ENCODE assay signal across 19 cellular contexts in genomic region chr4:34108456-34108855, GRCh38.
A peak's percentile ranks its signal among the peaks of the same experiment; 100 is the strongest.
DNase-seq lines count a peak whose midpoint lies in the region; ATAC-seq and TF ChIP-seq lines count a peak whose summit lies in the region.
"Had no signal": no experiment of that assay in that cellular context is flagged by ENCODE, and none has a peak within 500 bp of the region (broad histone marks: within the 10 kb centered on the region; RNA-seq: fewer than 3 reads in every experiment).

No MANE protein-coding gene starts in this region.

- H3K4me2 ChIP-seq in GM23338: no peak overlapping the region
- H3K4me2 ChIP-seq: A549, PC-9, SK-N-SH had no signal

- in situ Hi-C loops in astrocyte of the cerebellum (cut with HindIII; ENCODE audit: low sequenced_read_pairs): no loop called here

- H3K4me3 ChIP-seq in AG04449 (ENCODE audit: low read depth, low read length): no peak overlapping the region
- H3K4me3 ChIP-seq in GM23338: no peak overlapping the region
- no peak overlapping the region for H3K4me3 ChIP-seq in astrocyte of the cerebellum (ENCODE audit: low read depth, low read length)
- no peak overlapping the region for H3K4me3 ChIP-seq in foreskin fibroblast (ENCODE audit: low read depth in 1 of 2, low read length in 2 of 2)
- H3K4me3 ChIP-seq: A549, PC-9, thyroid gland had no signal

- DNase-seq in AG04449 (ENCODE audit: low read depth, low spot score) (peak; percentile 23), GM23338 (ENCODE audit: low spot score) (no peak), astrocyte of the cerebellum (ENCODE audit: low read depth) (peak; percentile 60), foreskin fibroblast (peak; percentile 87 to 93), NCI-H187 treated with DMSO at 0.1 percent for 48 hours (lab: John Stamatoyannopoulos, UW) (no peak), GF-D8 (lab: John Stamatoyannopoulos, UW) (no peak)
- DNase-seq in stimulated activated CD4-positive, alpha-beta T cell treated with anti-CD3 and anti-CD28 coated beads, Interleukin-4, amount 100 ng/mL, for 1 hour: no peak
- DNase-seq: amniotic stem cell; CD4-positive, alpha-beta T cell; KBM-7; left ventricle myocardium superior; NCI-H1105; PC-9; SK-N-SH; thyroid gland had no signal

- H4K20me1 ChIP-seq in GM23338 (replicated peaks; ENCODE audit: insufficient read depth): no peaks in the 10 kb centered on the region

- no peaks in the 10 kb centered on the region for H3K27me3 Mint-ChIP-seq in GM23338 (ENCODE audit: insufficient read depth, low read depth, poor library complexity)
- H3K27me3 Mint-ChIP-seq: CD4-positive, alpha-beta T cell had no signal

- POLR2A ChIA-PET in AG04449 (lab: Yijun Ruan, JAX): no interaction called here

- TF ChIP-seq CTCF in AG04449 (IDR thresholded peaks at IDR 0.05; ENCODE audit: insufficient read depth, low read length, missing control alignments): no peak
- TF ChIP-seq CTCF in GM23338 (conservative IDR thresholded peaks at IDR 0.05; ENCODE audit: low read depth in 2 of 2): no peak
- no peak for TF ChIP-seq CTCF in astrocyte of the cerebellum (IDR thresholded peaks at IDR 0.05; ENCODE audit: low read depth, low read length, missing control alignments)
- TF ChIP-seq CTCF in foreskin fibroblast (IDR thresholded peaks at IDR 0.05; ENCODE audit: low read depth, low read length): no peak

- 0 out of 2 replicates have a peak overlapping the region, but pooled peaks have one; percentile 3 for H2AFZ ChIP-seq in GM23338
- H2AFZ ChIP-seq: PC-9 had no signal

- H3F3A ChIP-seq in GM23338 (replicated peaks; ENCODE audit: low read depth): no peaks in the 10 kb centered on the region

- CTCF ChIA-PET in AG04449 (lab: Yijun Ruan, JAX): no interaction called here

- H3K36me3 ChIP-seq in GM23338 (ENCODE audit: insufficient read depth): no peaks in the 10 kb centered on the region
- H3K36me3 ChIP-seq: thyroid gland had no signal

- H3K4me3 Mint-ChIP-seq in GM23338: no peak overlapping the region
- H3K4me3 Mint-ChIP-seq: CD4-positive, alpha-beta T cell; stimulated activated effector memory CD8-positive, alpha-beta T cell treated with anti-CD3 and anti-CD28 coated beads, Interleukin-12 subunit alpha, Interleukin-12 subunit beta, amount 100 ng/mL, for 72 hours had no signal

- H3K27ac Mint-ChIP-seq in GM23338: no peak overlapping the region
- H3K27ac Mint-ChIP-seq: CD4-positive, alpha-beta T cell; stimulated activated effector memory CD8-positive, alpha-beta T cell treated with anti-CD3 and anti-CD28 coated beads, Interleukin-12 subunit alpha, Interleukin-12 subunit beta, amount 100 ng/mL, for 72 hours had no signal

- ATAC-seq in GM23338 (no peak), SK-N-SH treated with all-trans-retinoic acid at 6 μM for 48 hours (no peak)
- ATAC-seq: A549; HCT116; left ventricle myocardium superior; stimulated activated effector memory CD8-positive, alpha-beta T cell treated with anti-CD3 and anti-CD28 coated beads, Interleukin-12 subunit alpha, Interleukin-12 subunit beta, amount 100 ng/mL, for 72 hours had no signal

- no peaks in the 10 kb centered on the region; the same call in 2 of the 3 replicates for H3K4me1 Mint-ChIP-seq in GM23338
- H3K4me1 Mint-ChIP-seq: stimulated activated effector memory CD8-positive, alpha-beta T cell treated with anti-CD3 and anti-CD28 coated beads, Interleukin-12 subunit alpha, Interleukin-12 subunit beta, amount 100 ng/mL, for 72 hours had no signal

- H3K4me1 ChIP-seq in GM23338 (ENCODE audit: insufficient read depth): no peaks in the 10 kb centered on the region
- H3K4me1 ChIP-seq: A549, thyroid gland had no signal

- H3K27ac ChIP-seq in GM23338 (ENCODE audit: low read depth): no peak overlapping the region
- H3K27ac ChIP-seq: A549, PC-9, thyroid gland had no signal

- H3K9me2 ChIP-seq in GM23338 (ENCODE audit: insufficient read depth): no peaks in the 10 kb centered on the region
- H3K9me2 ChIP-seq: SK-N-SH had no signal

- no peaks in the 10 kb centered on the region for H3K79me2 ChIP-seq in GM23338 (replicated peaks; ENCODE audit: insufficient read depth)

- H3K27me3 ChIP-seq in GM23338 (ENCODE audit: insufficient read depth): no peaks in the 10 kb centered on the region
- H3K27me3 ChIP-seq: thyroid gland had no signal

- H3K36me3 Mint-ChIP-seq in GM23338 (ENCODE audit: low read depth): no peaks in the 10 kb centered on the region
- H3K36me3 Mint-ChIP-seq: stimulated activated effector memory CD8-positive, alpha-beta T cell treated with anti-CD3 and anti-CD28 coated beads, Interleukin-12 subunit alpha, Interleukin-12 subunit beta, amount 100 ng/mL, for 72 hours had no signal

- H3K9me3 Mint-ChIP-seq in GM23338: no peaks in the 10 kb centered on the region

TF ChIP-seq in GM23338, 12 proteins besides CTCF, POLR2A, EP300 and RAD21 (continues in another document):
- no peak for TF ChIP-seq NANOG (IDR thresholded peaks at IDR 0.05; ENCODE audit: borderline replicate concordance)
- no peak for TF ChIP-seq EZH2phosphoT487 (IDR thresholded peaks at IDR 0.05; ENCODE audit: unreplicated experiment)
- TF ChIP-seq CREB1 (CRISPR knock-in tag; IDR thresholded peaks at IDR 0.05; ENCODE audit: low read depth): no peak
- TF ChIP-seq ZNF331 (CRISPR knock-in tag; IDR thresholded peaks at IDR 0.05; ENCODE audit: low read depth): no peak
- TF ChIP-seq REST (IDR thresholded peaks at IDR 0.05; ENCODE audit: unreplicated experiment): no peak
- no peak for TF ChIP-seq STAT1 (IDR thresholded peaks at IDR 0.05; ENCODE audit: unreplicated experiment)

TF ChIP-seq in SK-N-SH treated with all-trans-retinoic acid at 6 μM for 48 hours, 23 proteins besides CTCF, POLR2A, EP300 and RAD21:
- TF ChIP-seq PATZ1 (CRISPR knock-in tag; IDR thresholded peaks at IDR 0.05; ENCODE audit: borderline replicate concordance) (no peak), TCF4 (CRISPR knock-in tag; IDR thresholded peaks at IDR 0.05; ENCODE audit: borderline replicate concordance) (no peak), CREB5 (CRISPR knock-in tag; IDR thresholded peaks at IDR 0.05; ENCODE audit: low read depth) (no peak), ZNF8 (CRISPR knock-in tag; IDR thresholded peaks at IDR 0.05) (no peak), CSDC2 (CRISPR knock-in tag; IDR thresholded peaks at IDR 0.05) (no peak)
TF ChIP-seq in SK-N-SH treated with all-trans-retinoic acid at 6 μM for 48 hours: peak in this region for 0.

Comparison
In these comparisons a context has a peak if more than half of its experiments do, and no peak if none do; other contexts are left out.
1. DNase-seq: peak in AG04449 (single experiment), astrocyte of the cerebellum (single experiment) and foreskin fibroblast (2 of 2); none in GM23338 (single experiment), stimulated activated CD4-positive, alpha-beta T cell treated with anti-CD3 and anti-CD28 coated beads, Interleukin-4, amount 100 ng/mL, for 1 hour (single experiment), NCI-H187 treated with DMSO at 0.1 percent for 48 hours (single experiment) and GF-D8 (single experiment).